In the genomic region with DNA sequence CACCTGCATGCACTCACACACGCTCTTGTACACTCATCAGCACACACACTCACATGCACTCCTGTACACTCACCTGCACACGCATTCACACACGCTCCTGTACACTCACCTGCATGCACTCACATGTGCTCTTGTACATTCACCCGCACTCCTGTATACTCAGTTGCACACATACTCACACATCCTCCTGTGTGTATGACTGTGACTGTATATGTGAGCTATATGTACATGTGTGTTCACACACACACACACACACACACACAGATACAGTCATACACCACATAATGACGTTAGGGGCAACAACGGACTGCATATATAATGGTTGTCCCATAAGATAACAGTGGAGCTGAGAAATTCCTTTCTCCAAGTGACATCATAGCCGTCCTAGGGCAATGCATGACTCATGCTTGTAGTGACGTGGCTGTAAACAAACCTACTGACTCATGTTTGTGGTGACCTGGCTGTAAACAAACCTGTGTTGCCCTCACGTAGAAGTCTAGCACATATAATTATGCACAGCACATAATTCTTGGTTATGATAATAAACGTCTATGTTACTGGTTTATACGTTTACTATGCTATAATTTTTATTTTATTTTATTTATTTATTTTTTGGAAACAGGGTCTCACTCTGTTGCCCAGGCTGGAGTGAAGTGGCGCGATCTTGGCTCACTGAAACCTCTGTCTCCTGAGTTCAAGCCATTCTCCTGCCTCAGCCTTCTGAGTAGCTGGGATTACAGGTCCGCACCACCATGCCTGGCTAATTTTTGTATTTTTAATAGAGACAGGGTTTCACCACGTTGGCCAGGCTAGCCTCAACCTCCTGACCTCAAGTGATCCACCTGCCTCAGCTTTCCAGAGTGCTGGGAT, we compare ENCODE assay signal across 1 cellular context.
TF ChIP-seq lines count a peak whose summit lies in the region.

No MANE protein-coding gene starts in this region.

TF ChIP-seq in HEK293, 187 proteins besides CTCF, POLR2A, EP300 and RAD21 (continued from another document and continues in another):
- TF ChIP-seq PRDM1 (tag by site-specific recombination; IDR thresholded peaks at IDR 0.05) (0 out of 2 replicates have a peak, but pooled peaks have one; percentile 52), ZNF660 (tag by site-specific recombination; IDR thresholded peaks at IDR 0.05) (no peak), GLIS1 (tag by site-specific recombination; IDR thresholded peaks at IDR 0.05) (peak; percentile 84), ZNF223 (tag by site-specific recombination; IDR thresholded peaks at IDR 0.05) (no peak), SCRT2 (tag by site-specific recombination; IDR thresholded peaks at IDR 0.05) (no peak; the same call in 1 of the 2 replicates), ZNF830 (tag by site-specific recombination; IDR thresholded peaks at IDR 0.05; ENCODE audit: low read depth) (no peak), MYNN (tag by site-specific recombination; IDR thresholded peaks at IDR 0.05; ENCODE audit: borderline replicate concordance) (no peak), ZNF596 (tag by site-specific recombination; IDR thresholded peaks at IDR 0.05) (no peak), ZNF585B (tag by site-specific recombination; IDR thresholded peaks at IDR 0.05) (no peak), EGR2 (tag by site-specific recombination; IDR thresholded peaks at IDR 0.05; ENCODE audit: low read depth) (no peak), ZNF16 (tag by site-specific recombination; IDR thresholded peaks at IDR 0.05; ENCODE audit: low read depth) (no peak), OVOL3 (tag by site-specific recombination; IDR thresholded peaks at IDR 0.05) (no peak), SCRT1 (tag by site-specific recombination; IDR thresholded peaks at IDR 0.05; ENCODE audit: borderline replicate concordance) (no peak), YY1 (tag by site-specific recombination; IDR thresholded peaks at IDR 0.05) (no peak), ZNF76 (tag by site-specific recombination; IDR thresholded peaks at IDR 0.05; ENCODE audit: borderline replicate concordance, low read depth) (peak; percentile 35; the same call in 1 of the 2 replicates), ZSCAN30 (tag by site-specific recombination; IDR thresholded peaks at IDR 0.05) (no peak), ZNF664 (tag by site-specific recombination; IDR thresholded peaks at IDR 0.05) (peak; percentile 8; the same call in 1 of the 2 replicates), TCF7L2 (IDR thresholded peaks at IDR 0.05; ENCODE audit: borderline replicate concordance, low read depth, low read length) (no peak), ZNF558 (tag by site-specific recombination; IDR thresholded peaks at IDR 0.05) (peak; percentile 90), ZNF184 (tag by site-specific recombination; IDR thresholded peaks at IDR 0.05) (peak; percentile 94), ZBTB7A (tag by site-specific recombination; IDR thresholded peaks at IDR 0.05; ENCODE audit: low read depth) (no peak), GLIS2 (tag by site-specific recombination; IDR thresholded peaks at IDR 0.05) (no peak), ZNF140 (tag by site-specific recombination; IDR thresholded peaks at IDR 0.05) (no peak), ZNF2 (tag by site-specific recombination; IDR thresholded peaks at IDR 0.05) (no peak), ZNF501 (tag by site-specific recombination; IDR thresholded peaks at IDR 0.05) (no peak), ZBTB17 (tag by site-specific recombination; IDR thresholded peaks at IDR 0.05) (no peak; the same call in 1 of the 2 replicates), ZNF626 (tag by site-specific recombination; IDR thresholded peaks at IDR 0.05) (no peak), BCL11A (tag by site-specific recombination; IDR thresholded peaks at IDR 0.05; ENCODE audit: low read depth) (peak; percentile 93), ZNF610 (tag by site-specific recombination; IDR thresholded peaks at IDR 0.05; ENCODE audit: borderline replicate concordance) (no peak), ZNF302 (tag by site-specific recombination; IDR thresholded peaks at IDR 0.05; ENCODE audit: low read depth) (no peak), ZNF544 (tag by site-specific recombination; IDR thresholded peaks at IDR 0.05) (no peak)
- TF ChIP-seq, protein P1, sequence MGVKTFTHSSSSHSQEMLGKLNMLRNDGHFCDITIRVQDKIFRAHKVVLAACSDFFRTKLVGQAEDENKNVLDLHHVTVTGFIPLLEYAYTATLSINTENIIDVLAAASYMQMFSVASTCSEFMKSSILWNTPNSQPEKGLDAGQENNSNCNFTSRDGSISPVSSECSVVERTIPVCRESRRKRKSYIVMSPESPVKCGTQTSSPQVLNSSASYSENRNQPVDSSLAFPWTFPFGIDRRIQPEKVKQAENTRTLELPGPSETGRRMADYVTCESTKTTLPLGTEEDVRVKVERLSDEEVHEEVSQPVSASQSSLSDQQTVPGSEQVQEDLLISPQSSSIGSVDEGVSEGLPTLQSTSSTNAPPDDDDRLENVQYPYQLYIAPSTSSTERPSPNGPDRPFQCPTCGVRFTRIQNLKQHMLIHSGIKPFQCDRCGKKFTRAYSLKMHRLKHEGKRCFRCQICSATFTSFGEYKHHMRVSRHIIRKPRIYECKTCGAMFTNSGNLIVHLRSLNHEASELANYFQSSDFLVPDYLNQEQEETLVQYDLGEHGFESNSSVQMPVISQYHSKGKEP (tag by site-specific recombination; IDR thresholded peaks at IDR 0.05), result no peak
- TF ChIP-seq, protein P2, sequence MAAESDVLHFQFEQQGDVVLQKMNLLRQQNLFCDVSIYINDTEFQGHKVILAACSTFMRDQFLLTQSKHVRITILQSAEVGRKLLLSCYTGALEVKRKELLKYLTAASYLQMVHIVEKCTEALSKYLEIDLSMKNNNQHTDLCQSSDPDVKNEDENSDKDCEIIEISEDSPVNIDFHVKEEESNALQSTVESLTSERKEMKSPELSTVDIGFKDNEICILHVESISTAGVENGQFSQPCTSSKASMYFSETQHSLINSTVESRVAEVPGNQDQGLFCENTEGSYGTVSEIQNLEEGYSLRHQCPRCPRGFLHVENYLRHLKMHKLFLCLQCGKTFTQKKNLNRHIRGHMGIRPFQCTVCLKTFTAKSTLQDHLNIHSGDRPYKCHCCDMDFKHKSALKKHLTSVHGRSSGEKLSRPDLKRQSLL (tag by site-specific recombination; IDR thresholded peaks at IDR 0.05), result no peak
- TF ChIP-seq, protein P3, sequence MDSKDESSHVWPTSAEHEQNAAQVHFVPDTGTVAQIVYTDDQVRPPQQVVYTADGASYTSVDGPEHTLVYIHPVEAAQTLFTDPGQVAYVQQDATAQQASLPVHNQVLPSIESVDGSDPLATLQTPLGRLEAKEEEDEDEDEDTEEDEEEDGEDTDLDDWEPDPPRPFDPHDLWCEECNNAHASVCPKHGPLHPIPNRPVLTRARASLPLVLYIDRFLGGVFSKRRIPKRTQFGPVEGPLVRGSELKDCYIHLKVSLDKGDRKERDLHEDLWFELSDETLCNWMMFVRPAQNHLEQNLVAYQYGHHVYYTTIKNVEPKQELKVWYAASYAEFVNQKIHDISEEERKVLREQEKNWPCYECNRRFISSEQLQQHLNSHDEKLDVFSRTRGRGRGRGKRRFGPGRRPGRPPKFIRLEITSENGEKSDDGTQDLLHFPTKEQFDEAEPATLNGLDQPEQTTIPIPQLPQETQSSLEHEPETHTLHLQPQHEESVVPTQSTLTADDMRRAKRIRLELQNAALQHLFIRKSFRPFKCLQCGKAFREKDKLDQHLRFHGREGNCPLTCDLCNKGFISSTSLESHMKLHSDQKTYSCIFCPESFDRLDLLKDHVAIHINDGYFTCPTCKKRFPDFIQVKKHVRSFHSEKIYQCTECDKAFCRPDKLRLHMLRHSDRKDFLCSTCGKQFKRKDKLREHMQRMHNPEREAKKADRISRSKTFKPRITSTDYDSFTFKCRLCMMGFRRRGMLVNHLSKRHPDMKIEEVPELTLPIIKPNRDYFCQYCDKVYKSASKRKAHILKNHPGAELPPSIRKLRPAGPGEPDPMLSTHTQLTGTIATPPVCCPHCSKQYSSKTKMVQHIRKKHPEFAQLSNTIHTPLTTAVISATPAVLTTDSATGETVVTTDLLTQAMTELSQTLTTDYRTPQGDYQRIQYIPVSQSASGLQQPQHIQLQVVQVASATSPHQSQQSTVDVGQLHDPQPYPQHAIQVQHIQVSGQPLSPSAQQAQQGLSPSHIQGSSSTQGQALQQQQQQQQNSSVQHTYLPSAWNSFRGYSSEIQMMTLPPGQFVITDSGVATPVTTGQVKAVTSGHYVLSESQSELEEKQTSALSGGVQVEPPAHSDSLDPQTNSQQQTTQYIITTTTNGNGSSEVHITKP (tag by site-specific recombination; IDR thresholded peaks at IDR 0.05), result peak; percentile 30
- TF ChIP-seq, protein P4, sequence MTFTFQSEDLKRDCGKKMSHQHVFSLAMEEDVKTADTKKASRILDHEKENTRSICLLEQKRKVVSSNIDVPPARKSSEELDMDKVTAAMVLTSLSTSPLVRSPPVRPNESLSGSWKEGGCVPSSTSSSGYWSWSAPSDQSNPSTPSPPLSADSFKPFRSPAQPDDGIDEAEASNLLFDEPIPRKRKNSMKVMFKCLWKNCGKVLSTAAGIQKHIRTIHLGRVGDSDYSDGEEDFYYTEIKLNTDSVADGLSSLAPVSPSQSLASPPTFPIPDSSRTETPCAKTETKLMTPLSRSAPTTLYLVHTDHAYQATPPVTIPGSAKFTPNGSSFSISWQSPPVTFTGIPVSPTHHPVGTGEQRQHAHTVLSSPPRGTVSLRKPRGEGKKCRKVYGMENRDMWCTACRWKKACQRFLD (tag by site-specific recombination; IDR thresholded peaks at IDR 0.05), result no peak
- TF ChIP-seq, protein P5, sequence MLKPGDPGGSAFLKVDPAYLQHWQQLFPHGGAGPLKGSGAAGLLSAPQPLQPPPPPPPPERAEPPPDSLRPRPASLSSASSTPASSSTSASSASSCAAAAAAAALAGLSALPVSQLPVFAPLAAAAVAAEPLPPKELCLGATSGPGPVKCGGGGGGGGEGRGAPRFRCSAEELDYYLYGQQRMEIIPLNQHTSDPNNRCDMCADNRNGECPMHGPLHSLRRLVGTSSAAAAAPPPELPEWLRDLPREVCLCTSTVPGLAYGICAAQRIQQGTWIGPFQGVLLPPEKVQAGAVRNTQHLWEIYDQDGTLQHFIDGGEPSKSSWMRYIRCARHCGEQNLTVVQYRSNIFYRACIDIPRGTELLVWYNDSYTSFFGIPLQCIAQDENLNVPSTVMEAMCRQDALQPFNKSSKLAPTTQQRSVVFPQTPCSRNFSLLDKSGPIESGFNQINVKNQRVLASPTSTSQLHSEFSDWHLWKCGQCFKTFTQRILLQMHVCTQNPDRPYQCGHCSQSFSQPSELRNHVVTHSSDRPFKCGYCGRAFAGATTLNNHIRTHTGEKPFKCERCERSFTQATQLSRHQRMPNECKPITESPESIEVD (tag by site-specific recombination; IDR thresholded peaks at IDR 0.05), result peak; percentile 60
- TF ChIP-seq, protein P6, sequence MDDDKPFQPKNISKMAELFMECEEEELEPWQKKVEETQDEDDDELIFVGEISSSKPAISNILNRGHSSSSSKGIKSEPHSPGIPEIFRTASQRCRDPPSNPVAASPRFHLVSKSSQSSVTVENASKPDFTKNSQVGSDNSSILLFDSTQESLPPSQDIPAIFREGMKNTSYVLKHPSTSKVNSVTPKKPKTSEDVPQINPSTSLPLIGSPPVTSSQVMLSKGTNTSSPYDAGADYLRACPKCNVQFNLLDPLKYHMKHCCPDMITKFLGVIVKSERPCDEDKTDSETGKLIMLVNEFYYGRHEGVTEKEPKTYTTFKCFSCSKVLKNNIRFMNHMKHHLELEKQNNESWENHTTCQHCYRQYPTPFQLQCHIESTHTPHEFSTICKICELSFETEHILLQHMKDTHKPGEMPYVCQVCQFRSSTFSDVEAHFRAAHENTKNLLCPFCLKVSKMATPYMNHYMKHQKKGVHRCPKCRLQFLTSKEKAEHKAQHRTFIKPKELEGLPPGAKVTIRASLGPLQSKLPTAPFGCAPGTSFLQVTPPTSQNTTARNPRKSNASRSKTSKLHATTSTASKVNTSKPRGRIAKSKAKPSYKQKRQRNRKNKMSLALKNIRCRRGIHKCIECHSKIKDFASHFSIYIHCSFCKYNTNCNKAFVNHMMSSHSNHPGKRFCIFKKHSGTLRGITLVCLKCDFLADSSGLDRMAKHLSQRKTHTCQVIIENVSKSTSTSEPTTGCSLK (tag by site-specific recombination; IDR thresholded peaks at IDR 0.05), result no peak
- TF ChIP-seq, protein P7, sequence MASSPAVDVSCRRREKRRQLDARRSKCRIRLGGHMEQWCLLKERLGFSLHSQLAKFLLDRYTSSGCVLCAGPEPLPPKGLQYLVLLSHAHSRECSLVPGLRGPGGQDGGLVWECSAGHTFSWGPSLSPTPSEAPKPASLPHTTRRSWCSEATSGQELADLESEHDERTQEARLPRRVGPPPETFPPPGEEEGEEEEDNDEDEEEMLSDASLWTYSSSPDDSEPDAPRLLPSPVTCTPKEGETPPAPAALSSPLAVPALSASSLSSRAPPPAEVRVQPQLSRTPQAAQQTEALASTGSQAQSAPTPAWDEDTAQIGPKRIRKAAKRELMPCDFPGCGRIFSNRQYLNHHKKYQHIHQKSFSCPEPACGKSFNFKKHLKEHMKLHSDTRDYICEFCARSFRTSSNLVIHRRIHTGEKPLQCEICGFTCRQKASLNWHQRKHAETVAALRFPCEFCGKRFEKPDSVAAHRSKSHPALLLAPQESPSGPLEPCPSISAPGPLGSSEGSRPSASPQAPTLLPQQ (tag by site-specific recombination; IDR thresholded peaks at IDR 0.05), result peak; percentile 91
- TF ChIP-seq, protein P8, sequence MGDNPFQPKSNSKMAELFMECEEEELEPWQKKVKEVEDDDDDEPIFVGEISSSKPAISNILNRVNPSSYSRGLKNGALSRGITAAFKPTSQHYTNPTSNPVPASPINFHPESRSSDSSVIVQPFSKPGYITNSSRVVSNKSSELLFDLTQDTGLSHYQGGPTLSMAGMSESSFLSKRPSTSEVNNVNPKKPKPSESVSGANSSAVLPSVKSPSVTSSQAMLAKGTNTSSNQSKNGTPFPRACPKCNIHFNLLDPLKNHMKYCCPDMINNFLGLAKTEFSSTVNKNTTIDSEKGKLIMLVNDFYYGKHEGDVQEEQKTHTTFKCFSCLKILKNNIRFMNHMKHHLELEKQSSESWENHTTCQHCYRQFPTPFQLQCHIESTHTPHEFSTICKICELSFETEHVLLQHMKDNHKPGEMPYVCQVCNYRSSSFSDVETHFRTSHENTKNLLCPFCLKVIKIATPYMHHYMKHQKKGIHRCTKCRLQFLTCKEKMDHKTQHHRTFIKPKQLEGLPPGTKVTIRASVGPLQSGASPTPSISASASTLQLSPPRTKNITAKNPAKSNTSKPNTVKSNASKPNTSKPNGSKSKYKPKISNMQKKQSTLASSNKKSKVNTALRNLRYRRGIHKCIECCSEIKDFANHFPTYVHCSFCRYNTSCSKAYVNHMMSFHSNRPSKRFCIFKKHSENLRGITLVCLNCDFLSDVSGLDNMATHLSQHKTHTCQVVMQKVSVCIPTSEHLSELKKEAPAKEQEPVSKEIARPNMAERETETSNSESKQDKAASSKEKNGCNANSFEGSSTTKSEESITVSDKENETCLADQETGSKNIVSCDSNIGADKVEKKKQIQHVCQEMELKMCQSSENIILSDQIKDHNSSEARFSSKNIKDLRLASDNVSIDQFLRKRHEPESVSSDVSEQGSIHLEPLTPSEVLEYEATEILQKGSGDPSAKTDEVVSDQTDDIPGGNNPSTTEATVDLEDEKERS (tag by site-specific recombination; IDR thresholded peaks at IDR 0.05), result peak; percentile 43; the same call in 1 of the 2 replicates
